ENCODE assay signal across 8 cellular contexts in genomic region chr22:29267462-29267857, GRCh38. TPM values are rescaled to one million over a fixed set of nuclear protein-coding genes. Genes with fewer than 3 reads are reported as not detected.
DNase-seq lines count a peak whose midpoint lies in the region; ATAC-seq and TF ChIP-seq lines count a peak whose summit lies in the region.

No MANE protein-coding gene starts in this region.

- H3K27ac ChIP-seq in DOHH2 (ENCODE audit: low read depth, low read length) (peak overlapping the region; percentile 84), KOPT-K1 (ENCODE audit: low read depth, low read length, poor library complexity, severe bottlenecking) (peak overlapping the region; percentile 98), osteoblast (ENCODE audit: low read depth, low read length) (peak overlapping the region; percentile 100)
- H3K27ac ChIP-seq in effector memory CD4-positive, alpha-beta T cell (ENCODE audit: insufficient read depth, low read length, poor library complexity, severe bottlenecking): peak overlapping the region; percentile 96

- ATAC-seq in GM18502 (IDR thresholded peaks at IDR 0.05; ENCODE audit: poor library complexity, unreplicated experiment): no peak

- H3K4me1 ChIP-seq in DOHH2 (ENCODE audit: control insufficient read depth, low read length) (peaks cover 35% of the 10 kb centered on the region), osteoblast (ENCODE audit: insufficient read depth, low read length) (peaks cover 48% of the 10 kb centered on the region)
- peaks cover 40% of the 10 kb centered on the region for H3K4me1 ChIP-seq in effector memory CD4-positive, alpha-beta T cell (ENCODE audit: control insufficient read depth, insufficient read depth, low read length, poor library complexity, severe bottlenecking)

- peaks cover 35% of the 10 kb centered on the region for H4K20me1 ChIP-seq in DOHH2 (ENCODE audit: control insufficient read depth, insufficient read depth, low read depth, low read length)
- peaks cover 40% of the 10 kb centered on the region for H4K20me1 ChIP-seq in osteoblast (ENCODE audit: insufficient read depth, low read length)

- no peak for TF ChIP-seq CTCF in DOHH2 (IDR thresholded peaks at IDR 0.05; ENCODE audit: low read depth, low read length, poor library complexity, severe bottlenecking)
- no peak for TF ChIP-seq CTCF in osteoblast (IDR thresholded peaks at IDR 0.05; ENCODE audit: extremely low read depth, low read depth, low read length)

- H3K36me3 ChIP-seq in DOHH2 (ENCODE audit: control insufficient read depth, low read length) (peaks cover 80% of the 10 kb centered on the region), KOPT-K1 (ENCODE audit: insufficient read depth, low read length) (peaks cover 62% of the 10 kb centered on the region), osteoblast (ENCODE audit: insufficient read depth, low read length) (peaks cover 36% of the 10 kb centered on the region)
- peaks cover 7% of the 10 kb centered on the region for H3K36me3 ChIP-seq in effector memory CD4-positive, alpha-beta T cell (ENCODE audit: control insufficient read depth, insufficient read depth, low read length)

- no peaks in the 10 kb centered on the region for H3K9me2 ChIP-seq in DOHH2 (replicated peaks; ENCODE audit: control insufficient read depth, low read length)

- no peaks in the 10 kb centered on the region for H3K27me3 ChIP-seq in DOHH2 (ENCODE audit: control insufficient read depth, low read length)
- H3K27me3 ChIP-seq in effector memory CD4-positive, alpha-beta T cell (replicated peaks; ENCODE audit: control insufficient read depth, insufficient read depth, low read length, poor library complexity, severe bottlenecking): no peaks in the 10 kb centered on the region
- H3K27me3 ChIP-seq in osteoblast (ENCODE audit: insufficient read depth, low read length): no peaks in the 10 kb centered on the region

- H3K4me2 ChIP-seq in DOHH2 (ENCODE audit: low read length) (peak overlapping the region; percentile 98), osteoblast (ENCODE audit: insufficient read depth, low read length) (peak overlapping the region; percentile 98)

- DNase-seq in effector memory CD4-positive, alpha-beta T cell: no peak
- DNase-seq in osteoblast (ENCODE audit: insufficient read length, low spot score, missing footprints): no peak
- no peak for DNase-seq in RPMI8226
- no peak for DNase-seq in anterior cingulate cortex (lab: John Stamatoyannopoulos, UW)
- DNase-seq in putamen (ENCODE audit: low spot score): no peak

- peaks cover 68% of the 10 kb centered on the region for H3K79me2 ChIP-seq in DOHH2 (ENCODE audit: control insufficient read depth, low read length)
- peaks cover 68% of the 10 kb centered on the region for H3K79me2 ChIP-seq in osteoblast (ENCODE audit: insufficient read depth, low read length)

- peak overlapping the region; percentile 92 for H2AFZ ChIP-seq in osteoblast (ENCODE audit: low read length)

- H3K9me3 ChIP-seq in DOHH2 (ENCODE audit: control insufficient read depth, insufficient read depth, low read length) (no peaks in the 10 kb centered on the region), KOPT-K1 (ENCODE audit: insufficient read depth, low read length, poor library complexity, severe bottlenecking) (no peaks in the 10 kb centered on the region), osteoblast (ENCODE audit: low read depth, low read length) (no peaks in the 10 kb centered on the region)
- H3K9me3 ChIP-seq in effector memory CD4-positive, alpha-beta T cell (ENCODE audit: control insufficient read depth, low read length): no peaks in the 10 kb centered on the region

- peak overlapping the region; percentile 93 for H3K4me3 ChIP-seq in DOHH2 (ENCODE audit: low read length)
- peak overlapping the region; percentile 83 for H3K4me3 ChIP-seq in effector memory CD4-positive, alpha-beta T cell (ENCODE audit: insufficient read depth, low read depth, low read length, poor library complexity, severe bottlenecking)
- peak overlapping the region; percentile 98 for H3K4me3 ChIP-seq in osteoblast (ENCODE audit: insufficient read depth, low read length)

- no peaks in the 10 kb centered on the region for H3F3A ChIP-seq in DOHH2 (ENCODE audit: control insufficient read depth, insufficient read depth)

RNA-seq across cellular contexts. Expression of gene RHBDD3, which starts 0.3 kb away (rescaled TPM):
- 25.0 and 32.7 TPM in 2 replicates for total RNA-seq in osteoblast

RNA-seq across cellular contexts. Expression of gene EWSR1, which starts 0.6 kb away (rescaled TPM):
- total RNA-seq in osteoblast: 139 and 148 TPM in 2 replicates

RNA-seq across cellular contexts. Expression of gene GAS2L1, which starts 39.0 kb away (rescaled TPM):
- total RNA-seq in osteoblast: 11.6 and 13.0 TPM in 2 replicates

RNA-seq across cellular contexts. Expression of gene RASL10A, which starts 48.0 kb away (rescaled TPM):
- not detected in 2 replicates for total RNA-seq in osteoblast
